In the genomic region with DNA sequence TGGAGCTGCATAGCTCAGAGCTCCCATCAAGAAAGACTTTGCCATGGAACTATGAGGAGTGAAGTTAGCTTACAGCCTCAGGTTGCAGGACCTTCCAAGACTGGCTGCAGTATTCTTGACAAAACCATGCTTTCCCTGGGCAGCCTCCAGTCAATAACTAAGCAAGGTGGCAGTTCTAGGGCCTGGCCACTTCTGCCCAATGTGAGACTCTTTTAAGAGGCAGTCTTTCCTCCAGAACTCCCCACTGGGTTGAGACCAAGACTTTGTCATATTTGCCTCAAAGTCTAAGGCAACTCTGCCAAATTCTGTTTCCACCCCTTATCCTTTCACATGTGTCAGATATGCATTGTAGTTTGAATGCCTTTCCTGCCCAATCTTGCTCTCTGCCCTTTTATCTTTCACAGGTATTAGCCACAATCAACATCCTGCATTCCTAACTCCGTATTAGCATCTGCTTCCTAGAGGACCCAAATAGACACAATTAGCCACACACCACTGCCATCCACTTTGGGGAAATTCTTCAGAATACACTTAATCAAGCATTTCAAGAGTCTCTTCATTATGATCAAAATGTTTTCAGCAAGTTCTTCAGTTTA, we compare ENCODE assay signal across 22 cellular contexts.
"Had no signal": no experiment of that assay in that cellular context is flagged by ENCODE, and none has a peak within 500 bp of the region (broad histone marks: within the 10 kb centered on the region; RNA-seq: fewer than 3 reads in every experiment).

No MANE protein-coding gene starts in this region.

- FAIRE-seq: colon, frontal cortex had no signal

- DNase-seq: effector CD8-positive, alpha-beta T cell; erythroblast; esophagus squamous epithelium; hypothalamus; kidney; mesenchymal stem cell; midbrain; naive thymus-derived CD4-positive, alpha-beta T cell; ovary; posterior cingulate gyrus; psoas muscle; right cardiac atrium; sigmoid colon; stimulated activated CD4-positive, alpha-beta T cell treated with anti-CD3 and anti-CD28 coated beads, Interleukin-2, amount 100 ng/mL, for 24 hours; stimulated activated CD4-positive, alpha-beta T cell treated with anti-CD3 and anti-CD28 coated beads, Interleukin-4, amount 100 ng/mL, for 24 hours; stimulated activated naive CD4-positive, alpha-beta T cell treated with Interleukin-2 at 50 U/mL for 16 hours; stomach; thyroid gland had no signal

- H3K4me1 ChIP-seq: esophagus squamous epithelium, neural progenitor cell, psoas muscle, sigmoid colon, stomach, thyroid gland had no signal

- H3K27me3 ChIP-seq: esophagus squamous epithelium, neural progenitor cell, ovary, sigmoid colon, stomach, thyroid gland had no signal

- H3K4me3 ChIP-seq: esophagus squamous epithelium, lung, neural progenitor cell, ovary, psoas muscle, sigmoid colon, stomach, thyroid gland had no signal

- H3K9me3 ChIP-seq: esophagus squamous epithelium, ovary, psoas muscle, sigmoid colon, stomach, thyroid gland had no signal

- H3K36me3 ChIP-seq: esophagus squamous epithelium, neural progenitor cell, ovary, sigmoid colon, stomach, thyroid gland had no signal

- H3K27ac ChIP-seq: esophagus squamous epithelium, neural progenitor cell, ovary, psoas muscle, sigmoid colon, stomach, thyroid gland had no signal
